ENCODE assay signal across 12 cellular contexts in genomic region chrX:136064661-136065043, GRCh38.
A peak's percentile ranks its signal among the peaks of the same experiment; 100 is the strongest.
DNase-seq lines count a peak whose midpoint lies in the region; ATAC-seq, FAIRE-seq and TF ChIP-seq lines count a peak whose summit lies in the region.
"Had no signal": no experiment of that assay in that cellular context is flagged by ENCODE, and none has a peak within 500 bp of the region (broad histone marks: within the 10 kb centered on the region; RNA-seq: fewer than 3 reads in every experiment).

No MANE protein-coding gene starts in this region.

- H3K4me1 ChIP-seq in left ventricle myocardium inferior (no peaks in the 10 kb centered on the region), astrocyte (ENCODE audit: insufficient read depth, low read length) (peaks cover 15% of the 10 kb centered on the region), muscle layer of duodenum (ENCODE audit: control insufficient read depth in 1 of 2, insufficient read depth in 2 of 2, low read length in 2 of 2) (peaks cover 6% of the 10 kb centered on the region in 2 donors), upper lobe of left lung (no peaks in the 10 kb centered on the region)

- ATAC-seq in Right ventricle myocardium inferior (no peak), upper lobe of left lung (ENCODE audit: low FRiP score in 2 of 2) (no peak), HG03175 (IDR thresholded peaks at IDR 0.05; ENCODE audit: unreplicated experiment) (no peak)
- ATAC-seq: WTC11 had no signal

- peaks cover 2% of the 10 kb centered on the region for H3K9me3 Mint-ChIP-seq in astrocyte (ENCODE audit: unreplicated experiment)
- H3K9me3 Mint-ChIP-seq: WTC11 had no signal

- no peak for TF ChIP-seq EP300 in upper lobe of left lung (IDR thresholded peaks at IDR 0.05)

- H3K27ac ChIP-seq in left ventricle myocardium inferior (replicated peaks), result peak overlapping the region; percentile 67
- H3K27ac ChIP-seq in astrocyte (ENCODE audit: low read depth, low read length), result peak overlapping the region; percentile 40
- H3K27ac ChIP-seq in muscle layer of duodenum (ENCODE audit: low read length), result peak overlapping the region; percentile 83
- H3K27ac ChIP-seq in upper lobe of left lung, result peak overlapping the region in 3 of 4 donors; percentile 21 to 30 (median 30)
- H3K27ac ChIP-seq: epithelial cell of prostate had no signal

- H2AFZ ChIP-seq in astrocyte (ENCODE audit: low read depth, low read length), result no peak overlapping the region

- H3K27me3 ChIP-seq in left ventricle myocardium inferior (ENCODE audit: low read depth) (no peaks in the 10 kb centered on the region), astrocyte (ENCODE audit: insufficient read depth, low read length) (no peaks in the 10 kb centered on the region), muscle layer of duodenum (ENCODE audit: low read depth, low read length) (no peaks in the 10 kb centered on the region), upper lobe of left lung (no peaks in the 10 kb centered on the region)

- peak overlapping the region; percentile 31 for H3K9ac ChIP-seq in astrocyte (ENCODE audit: low read length)

- H3K79me2 ChIP-seq in astrocyte (ENCODE audit: insufficient read depth, low read length), result no peaks in the 10 kb centered on the region

- H3K9me3 ChIP-seq in left ventricle myocardium inferior (replicated peaks) (no peaks in the 10 kb centered on the region), astrocyte (ENCODE audit: insufficient read depth, low read depth, low read length) (no peaks in the 10 kb centered on the region), muscle layer of duodenum (ENCODE audit: control insufficient read depth in 1 of 2, low read length in 2 of 2) (no peaks in the 10 kb centered on the region), upper lobe of left lung (peaks cover 0 to 4% (median 0%) of the 10 kb centered on the region in 4 donors)

- H3K4me1 Mint-ChIP-seq in astrocyte (ENCODE audit: low read depth, unreplicated experiment), result peaks cover 21% of the 10 kb centered on the region
- H3K4me1 Mint-ChIP-seq: B cell, WTC11 had no signal

- H4K20me1 ChIP-seq in astrocyte (ENCODE audit: insufficient read depth, low read length), result no peaks in the 10 kb centered on the region

- H3K27ac Mint-ChIP-seq in astrocyte (ENCODE audit: unreplicated experiment), result no peak overlapping the region
- H3K27ac Mint-ChIP-seq: B cell, WTC11 had no signal

- TF ChIP-seq CTCF in left ventricle myocardium inferior (IDR thresholded peaks at IDR 0.05; ENCODE audit: borderline replicate concordance), result no peak
- TF ChIP-seq CTCF in astrocyte (IDR thresholded peaks at IDR 0.05; ENCODE audit: insufficient read depth, low read depth, low read length), result no peak
- TF ChIP-seq CTCF in upper lobe of left lung (IDR thresholded peaks at IDR 0.05), result no peak

- DNase-seq in left ventricle myocardium inferior (no peak), Right ventricle myocardium inferior (ENCODE audit: missing footprints) (no peak), astrocyte (ENCODE audit: low read depth) (no peak), upper lobe of left lung (no peak), kidney tubule cell (ENCODE audit: low spot score) (no peak), GM12892 (ENCODE audit: insufficient read length) (no peak)
- DNase-seq: DMS79 treated with DMSO at 0.1 percent for 48 hours had no signal

- H3K4me2 ChIP-seq in astrocyte (ENCODE audit: low read length), result peak overlapping the region; percentile 69

- no peak for FAIRE-seq in astrocyte (lab: Jason Lieb, UNC)
- FAIRE-seq in GM12892 (lab: Jason Lieb, UNC), result no peak

- no peak overlapping the region for H3K4me3 Mint-ChIP-seq in astrocyte (ENCODE audit: unreplicated experiment)
- H3K4me3 Mint-ChIP-seq: B cell, WTC11 had no signal

- intact Hi-C loops in left ventricle myocardium inferior (cut with micrococcal nuclease), result no loop called here
- intact Hi-C loops in Right ventricle myocardium inferior (cut with DNase I), result no loop called here

- no peak overlapping the region for H3K4me3 ChIP-seq in left ventricle myocardium inferior
- no peak overlapping the region for H3K4me3 ChIP-seq in astrocyte (ENCODE audit: insufficient read depth, low read depth, low read length)
- H3K4me3 ChIP-seq in muscle layer of duodenum (ENCODE audit: low read depth in 1 of 2, low read length in 2 of 2), result no peak overlapping the region
- H3K4me3 ChIP-seq in upper lobe of left lung, result no peak overlapping the region

- 55 to 72% methylated on average over 3 of the region's 3 CpGs for WGBS in upper lobe of left lung, 2 donors

- no peak for TF ChIP-seq POLR2A in upper lobe of left lung (IDR thresholded peaks at IDR 0.05)
- TF ChIP-seq POLR2A in GM12892 (IDR thresholded peaks at IDR 0.05; ENCODE audit: low read depth, low read length), result no peak

- H3K27me3 Mint-ChIP-seq in astrocyte (ENCODE audit: low read depth, unreplicated experiment), result no peaks in the 10 kb centered on the region

- no peaks in the 10 kb centered on the region for H3K36me3 ChIP-seq in left ventricle myocardium inferior
- no peaks in the 10 kb centered on the region for H3K36me3 ChIP-seq in astrocyte (ENCODE audit: insufficient read depth, low read length)
- H3K36me3 ChIP-seq in muscle layer of duodenum (ENCODE audit: control insufficient read depth in 1 of 2, insufficient read depth in 2 of 2, low read length in 2 of 2), result no peaks in the 10 kb centered on the region
- H3K36me3 ChIP-seq in upper lobe of left lung, result no peaks in the 10 kb centered on the region

- no peaks in the 10 kb centered on the region for H3K36me3 Mint-ChIP-seq in astrocyte (ENCODE audit: low read depth, unreplicated experiment)
- H3K36me3 Mint-ChIP-seq: WTC11 had no signal

Comparison
In these comparisons a context has a peak if more than half of its experiments do, and no peak if none do; other contexts are left out.
1. H3K27ac ChIP-seq: peak in every context shown above with its lines; median percentile 83 in muscle layer of duodenum; 67 in left ventricle myocardium inferior; 40 in astrocyte; 30 in upper lobe of left lung.